ENCODE assay signal across 9 cellular contexts in genomic region chr11:62706841-62707240, GRCh38. TPM values are rescaled to one million over a fixed set of nuclear protein-coding genes. Genes with fewer than 3 reads are reported as not detected.
A peak's percentile ranks its signal among the peaks of the same experiment; 100 is the strongest.
DNase-seq lines count a peak whose midpoint lies in the region; ATAC-seq and TF ChIP-seq lines count a peak whose summit lies in the region.
"Had no signal": no experiment of that assay in that cellular context is flagged by ENCODE, and none has a peak within 500 bp of the region (broad histone marks: within the 10 kb centered on the region; RNA-seq: fewer than 3 reads in every experiment).

No MANE protein-coding gene starts in this region.

- WGBS in heart right ventricle, 2 donors = 76 to 81% methylated on average over 8 of the region's 8 CpGs
- WGBS in urinary bladder = 73% methylated on average over 8 of the region's 8 CpGs

- H3K27me3 ChIP-seq in heart right ventricle (no peaks in the 10 kb centered on the region), mucosa of stomach (ENCODE audit: control insufficient read depth, insufficient read depth, low read length) (no peaks in the 10 kb centered on the region)

- DNase-seq in heart right ventricle (no peak), Right ventricle myocardium superior (no peak), occipital lobe (lab: John Stamatoyannopoulos, UW) (no peak)
- DNase-seq in central memory CD8-positive, alpha-beta T cell (ENCODE audit: low spot score in 2 of 2) = no peak

- intact Hi-C loops in heart right ventricle (cut with DNase I) (loop anchor here in 3 of 10 donors (5.0 kb wide), 3 partner anchors 35 to 135 kb away; partner anchors contain the start of genes LBHD1 (in 2 of the 3), UQCC3 (in 2 of the 3), C11orf98 (in 1 of the 3) and CSKMT (in 1 of the 3)), Right ventricle myocardium superior (cut with DNase I) (no loop called here)

- no peak for TF ChIP-seq CTCF in heart right ventricle (IDR thresholded peaks at IDR 0.05)

- no peaks in the 10 kb centered on the region for H3K9me3 ChIP-seq in heart right ventricle
- H3K9me3 ChIP-seq in mucosa of stomach (ENCODE audit: control insufficient read depth, low read length) = no peaks in the 10 kb centered on the region

- H3K36me3 Mint-ChIP-seq in central memory CD8-positive, alpha-beta T cell (ENCODE audit: insufficient read depth) = peaks cover 23% of the 10 kb centered on the region

- H3K4me3 ChIP-seq in heart right ventricle (peak overlapping the region; percentile 42 to 90 (median 72)), mucosa of stomach (ENCODE audit: low read length) (peak overlapping the region; percentile 75), urinary bladder (ENCODE audit: low read depth, low read length) (peak overlapping the region; percentile 69)

- peaks cover 0 to 26% (median 0%) of the 10 kb centered on the region in 9 donors for H3K36me3 ChIP-seq in heart right ventricle
- H3K36me3 ChIP-seq in mucosa of stomach (ENCODE audit: control insufficient read depth, insufficient read depth, low read length) = peaks cover 5% of the 10 kb centered on the region
- H3K36me3 ChIP-seq in urinary bladder (ENCODE audit: insufficient read depth) = no peaks in the 10 kb centered on the region

- no peaks in the 10 kb centered on the region for H3K9me3 Mint-ChIP-seq in central memory CD8-positive, alpha-beta T cell

- peak overlapping the region; percentile 45 for H3K9ac ChIP-seq in mucosa of stomach (ENCODE audit: low read length)

- H3K4me1 ChIP-seq in heart right ventricle (peaks cover 23 to 61% (median 40%) of the 10 kb centered on the region in 9 donors), mucosa of stomach (ENCODE audit: control insufficient read depth, insufficient read depth, low read length) (peaks cover 40% of the 10 kb centered on the region), urinary bladder (ENCODE audit: insufficient read depth) (no peaks in the 10 kb centered on the region)

- H3K27me3 Mint-ChIP-seq in central memory CD8-positive, alpha-beta T cell = no peaks in the 10 kb centered on the region

- peaks cover 45% of the 10 kb centered on the region for H3K4me1 Mint-ChIP-seq in central memory CD8-positive, alpha-beta T cell

- H3K4me3 Mint-ChIP-seq in central memory CD8-positive, alpha-beta T cell = peak overlapping the region; percentile 88

- ATAC-seq in heart right ventricle = no peak
- no peak for ATAC-seq in Right ventricle myocardium superior (ENCODE audit: poor library complexity)
- ATAC-seq in central memory CD8-positive, alpha-beta T cell (replicated peaks; ENCODE audit: extremely low read depth, poor library complexity, severe bottlenecking) = no peak
- no peak for ATAC-seq in activated CD4-positive, CD25-positive, alpha-beta regulatory T cell treated with anti-CD3 and anti-CD28 coated beads, Interleukin-2, amount 50 U/mL, for 24 hours
- ATAC-seq in HG03439 (IDR thresholded peaks at IDR 0.05; ENCODE audit: unreplicated experiment) = no peak

- peak overlapping the region; percentile 91 for H3K27ac Mint-ChIP-seq in central memory CD8-positive, alpha-beta T cell (ENCODE audit: low read depth)

- H3K27ac ChIP-seq in heart right ventricle (peak overlapping the region; percentile 63 to 91 (median 81)), urinary bladder (ENCODE audit: low read depth) (no peak overlapping the region)

RNA-seq across cellular contexts. Expression of gene BSCL2, which starts 0.4 kb away (rescaled TPM):
- total RNA-seq in heart right ventricle (10 to 100 TPM in 9 of 10 donors, 1 to 10 TPM in 1; 8.5 to 26.8 (median 15.7) TPM), Right ventricle myocardium superior (21.7 TPM), urinary bladder (25.6 TPM), occipital lobe (133 TPM)
- polyA plus RNA-seq in heart right ventricle (10 to 100 TPM; 31.4 to 83.0 TPM), urinary bladder (52.6 TPM)

RNA-seq across cellular contexts. Expression of gene GNG3, which starts 0.6 kb away (rescaled TPM):
- under 1 TPM in 4 of 10 donors, not detected in 6; 0.26 to 0.34 (median 0.31) TPM for total RNA-seq in heart right ventricle
- polyA plus RNA-seq in heart right ventricle = under 1 TPM in 1 of 2 donors, not detected in 1; 0.16 TPM
- not detected for total RNA-seq in Right ventricle myocardium superior
- 0.37 TPM for total RNA-seq in urinary bladder
- 0.96 TPM for polyA plus RNA-seq in urinary bladder
- 20.0 TPM for total RNA-seq in occipital lobe
- total RNA-seq: Daoy had no signal

RNA-seq across cellular contexts. Expression of gene LRRN4CL, which starts 17.5 kb away (rescaled TPM):
- total RNA-seq in heart right ventricle = 1 to 10 TPM; 2.0 to 9.5 (median 2.6) TPM
- polyA plus RNA-seq in heart right ventricle = 1 to 10 TPM; 1.9 to 2.8 TPM
- 3.8 TPM for total RNA-seq in Right ventricle myocardium superior
- 10.9 TPM for total RNA-seq in urinary bladder
- polyA plus RNA-seq in urinary bladder = 16.7 TPM
- 0.16 TPM for total RNA-seq in occipital lobe
- total RNA-seq: Daoy had no signal

RNA-seq across cellular contexts. Expression of gene HNRNPUL2, which starts 20.4 kb away (rescaled TPM):
- 10 to 100 TPM; 26.9 to 40.9 (median 33.4) TPM for total RNA-seq in heart right ventricle
- 10 to 100 TPM; 21.4 to 35.3 TPM for polyA plus RNA-seq in heart right ventricle
- 30.4 TPM for total RNA-seq in Right ventricle myocardium superior
- 25.9 TPM for total RNA-seq in urinary bladder
- 50.4 TPM for polyA plus RNA-seq in urinary bladder
- total RNA-seq in occipital lobe = 17.0 TPM

RNA-seq across cellular contexts. Expression of gene TTC9C, which starts 21.4 kb away (rescaled TPM):
- total RNA-seq in heart right ventricle (10 to 100 TPM in 9 of 10 donors, 1 to 10 TPM in 1; 9.4 to 16.2 (median 12.9) TPM), Right ventricle myocardium superior (14.0 TPM), urinary bladder (35.6 TPM), occipital lobe (23.7 TPM)
- polyA plus RNA-seq in heart right ventricle (10 to 100 TPM; 20.3 to 20.8 TPM), urinary bladder (27.3 TPM)

Comparison
In these comparisons a context has a peak if more than half of its experiments do, and no peak if none do; other contexts are left out.
1. RNA of gene GNG3, which starts 0.6 kb away (total RNA-seq): 20.0 TPM in occipital lobe (single experiment); 0.37 TPM in urinary bladder (single experiment), 0.26 to 0.34 TPM in heart right ventricle and not detected in Right ventricle myocardium superior (single experiment); every median in the first group is over 10 times any median in the second.
2. Peak in every context shown above with its lines, with median percentiles within 50 percentile points of each other: H3K4me3 ChIP-seq.